ENCODE assay signal across 26 cellular contexts in the genomic region with DNA sequence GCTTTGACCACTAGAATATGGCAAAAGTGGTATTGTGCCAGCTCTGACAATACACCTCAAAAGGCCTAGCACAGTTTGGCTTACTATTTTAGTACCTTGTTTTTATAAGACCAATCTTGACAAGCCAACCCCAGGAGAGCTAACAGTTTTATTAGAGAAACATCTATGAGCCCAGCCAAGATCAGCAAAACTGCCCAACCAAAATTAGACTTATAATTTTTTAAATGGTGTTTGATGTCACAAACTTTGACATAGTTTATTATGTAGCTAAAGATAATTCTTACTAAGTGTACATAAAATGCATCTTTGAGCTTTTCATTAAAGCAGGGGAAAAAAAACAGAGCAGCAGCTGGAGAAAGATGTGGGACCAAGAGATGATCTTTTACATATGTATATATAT.
DNase-seq lines count a peak whose midpoint lies in the region; ATAC-seq, FAIRE-seq and TF ChIP-seq lines count a peak whose summit lies in the region.
"Had no signal": no experiment of that assay in that cellular context is flagged by ENCODE, and none has a peak within 500 bp of the region (broad histone marks: within the 10 kb centered on the region; RNA-seq: fewer than 3 reads in every experiment).

No MANE protein-coding gene starts in this region.

- no peak for TF ChIP-seq CTCF in astrocyte of the cerebellum (IDR thresholded peaks at IDR 0.05; ENCODE audit: low read depth, low read length, missing control alignments)
- no peak for TF ChIP-seq CTCF in astrocyte of the spinal cord (IDR thresholded peaks at IDR 0.05; ENCODE audit: low read depth, low read length)
- no peak for TF ChIP-seq CTCF in pancreas (IDR thresholded peaks at IDR 0.05)
- no peak for TF ChIP-seq CTCF in breast epithelium (IDR thresholded peaks at IDR 0.05)

- TF ChIP-seq POLR2A in breast epithelium (IDR thresholded peaks at IDR 0.05) = no peak

- in situ Hi-C loops in astrocyte of the cerebellum (cut with HindIII; ENCODE audit: low sequenced_read_pairs) = no loop called here
- in situ Hi-C loops in astrocyte of the spinal cord (cut with HindIII; ENCODE audit: low sequenced_read_pairs) = no loop called here

- peak; percentile 8 for DNase-seq in astrocyte of the cerebellum (ENCODE audit: low read depth)
- DNase-seq in astrocyte of the spinal cord (ENCODE audit: low read depth, low spot score) = peak; percentile 24
- DNase-seq in pancreas = no peak
- no peak for DNase-seq in frontal cortex (ENCODE audit: low spot score in 2 of 2)
- no peak for DNase-seq in OCI-M2 (lab: John Stamatoyannopoulos, UW; ENCODE audit: unreplicated experiment)
- DNase-seq in breast epithelium (ENCODE audit: low spot score in 2 of 2) = no peak
- DNase-seq: 8988T; ACHN; BE2C; C1 segment of cervical spinal cord; CD4-positive, alpha-beta memory T cell; CD4-positive, CD25-positive, alpha-beta regulatory T cell; CD8-positive, alpha-beta memory T cell; COR-L47; DMS 273 treated with DMSO at 0.1 percent for 48 hours; DMS153; DMS53; DMS79; DND-41; EL; GDM1 had no signal

- H3K27me3 ChIP-seq in pancreas (no peaks in the 10 kb centered on the region), breast epithelium (no peaks in the 10 kb centered on the region)
- H3K27me3 ChIP-seq: BE2C, BLaER1 had no signal

- H3K4me1 ChIP-seq in pancreas (no peaks in the 10 kb centered on the region), breast epithelium (no peaks in the 10 kb centered on the region)
- H3K4me1 ChIP-seq: BLaER1 had no signal

- H3K9me3 ChIP-seq in pancreas = no peaks in the 10 kb centered on the region
- H3K9me3 ChIP-seq in breast epithelium = no peaks in the 10 kb centered on the region
- H3K9me3 ChIP-seq: BE2C, BLaER1 had no signal

- no peak overlapping the region for H3K27ac ChIP-seq in pancreas
- no peak overlapping the region for H3K27ac ChIP-seq in breast epithelium
- H3K27ac ChIP-seq: BLaER1 had no signal

- intact Hi-C loops in pancreas (cut with DNase I) = no loop called here
- intact Hi-C loops in breast epithelium (cut with DNase I; ENCODE audit: low total_unique reads) = no loop called here

- no peak overlapping the region for H3K4me3 ChIP-seq in astrocyte of the cerebellum (ENCODE audit: low read depth, low read length)
- no peak overlapping the region for H3K4me3 ChIP-seq in astrocyte of the spinal cord (ENCODE audit: low read depth, low read length)
- H3K4me3 ChIP-seq in pancreas = no peak overlapping the region
- H3K4me3 ChIP-seq in breast epithelium = no peak overlapping the region
- H3K4me3 ChIP-seq: BLaER1, GM12878 had no signal

- FAIRE-seq in pancreas (lab: Jason Lieb, UNC) (peak; percentile 63), frontal cortex (lab: Jason Lieb, UNC) (no peak)
- FAIRE-seq: GM12878, GM12892, GM18507 had no signal

- H3K36me3 ChIP-seq in pancreas (no peaks in the 10 kb centered on the region), breast epithelium (no peaks in the 10 kb centered on the region)
- H3K36me3 ChIP-seq: BE2C, BLaER1 had no signal

- no peak for ATAC-seq in pancreas
- no peak for ATAC-seq in HG03460 (IDR thresholded peaks at IDR 0.05; ENCODE audit: unreplicated experiment)
- ATAC-seq: GM12878 had no signal

Comparison
In these comparisons a context has a peak if more than half of its experiments do, and no peak if none do; other contexts are left out.
1. DNase-seq: peak in astrocyte of the cerebellum (single experiment) and astrocyte of the spinal cord (single experiment); none in pancreas (0 of 6), frontal cortex (0 of 2), OCI-M2 (single experiment) and breast epithelium (0 of 2).